In the genomic region with DNA sequence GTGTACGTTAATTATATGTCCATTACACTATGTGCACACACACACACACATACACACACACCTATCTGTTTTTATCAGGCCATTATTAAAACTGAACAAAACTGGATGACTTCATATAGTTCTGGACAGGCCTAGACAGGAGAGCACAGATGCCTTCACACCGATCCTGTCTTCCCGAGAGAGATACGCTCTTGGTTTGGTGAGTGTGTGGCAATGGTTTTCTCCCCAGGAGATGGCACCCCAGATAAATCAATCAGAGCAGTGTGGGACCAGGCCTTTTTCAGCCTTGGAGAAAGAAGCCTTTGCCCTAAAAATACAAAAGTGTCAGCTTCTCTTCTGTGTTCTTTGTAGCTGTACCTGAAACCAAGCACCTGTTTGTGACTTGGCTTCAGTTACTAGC, we compare ENCODE assay signal across 20 cellular contexts.
"Had no signal": no experiment of that assay in that cellular context is flagged by ENCODE, and none has a peak within 500 bp of the region (broad histone marks: within the 10 kb centered on the region; RNA-seq: fewer than 3 reads in every experiment).

No MANE protein-coding gene starts in this region.

- H3K4me1 ChIP-seq: uterus had no signal

- H3K9ac ChIP-seq: neural progenitor cell had no signal

- DNase-seq: activated CD4-positive, alpha-beta T cell treated with anti-CD3 and anti-CD28 coated beads for 36 hours; activated CD4-positive, alpha-beta T cell treated with anti-CD3 and anti-CD28 coated beads, Interleukin-2, amount 50 U/mL, for 48 hours; activated CD4-positive, CD25-positive, alpha-beta regulatory T cell; activated CD8-positive, alpha-beta memory T cell treated with anti-CD3 and anti-CD28 coated beads, Interleukin-2, amount 50 U/mL, for 48 hours; activated T-cell treated with anti-CD3 and anti-CD28 coated beads, Interleukin-2, amount 50 U/mL, for 4 hours; cerebellar nuclear complex; foreskin fibroblast; left cardiac atrium; natural killer cell; occipital lobe; right lobe of liver; stimulated activated CD4-positive, alpha-beta T cell treated with anti-CD3 and anti-CD28 coated beads, Interleukin-2, amount 100 ng/mL, for 48 hours; stimulated activated naive CD4-positive, alpha-beta T cell treated with Interleukin-2 at 50 U/mL for 16 hours; trophoblast cell; uterus had no signal

- H3K27ac ChIP-seq: cardiac muscle cell, coronary artery, neural progenitor cell, right lobe of liver, thoracic aorta, uterus had no signal

- H3K27me3 ChIP-seq: cardiac muscle cell, neural progenitor cell, right lobe of liver, uterus had no signal

- H3K4me3 ChIP-seq: cardiac muscle cell, coronary artery, neural progenitor cell, right lobe of liver, thoracic aorta, uterus had no signal

- H2AFZ ChIP-seq: neural progenitor cell had no signal

- ATAC-seq: activated CD4-positive, alpha-beta T cell treated with anti-CD3 and anti-CD28 coated beads for 36 hours; activated T-cell treated with anti-CD3 and anti-CD28 coated beads, Interleukin-2, amount 50 U/mL, for 4 hours; activated T-helper 17 cell treated with anti-CD3 and anti-CD28 coated beads, Interleukin-2, amount 50 U/mL, for 72 hours; left cardiac atrium; natural killer cell had no signal

- H3K9me3 ChIP-seq: right lobe of liver had no signal

- H3K4me2 ChIP-seq: neural progenitor cell had no signal

- H3K36me3 ChIP-seq: cardiac muscle cell, neural progenitor cell, right lobe of liver, uterus had no signal
